21 cellular contexts compared by ENCODE assay signal in genomic region chr18:31489311-31489710, GRCh38. TPM values are rescaled to one million over a fixed set of nuclear protein-coding genes. Genes with fewer than 3 reads are reported as not detected.
"Had no signal": no experiment of that assay in that cellular context is flagged by ENCODE, and none has a peak within 500 bp of the region (broad histone marks: within the 10 kb centered on the region; RNA-seq: fewer than 3 reads in every experiment).

No MANE protein-coding gene starts in this region.

- H3K4me3 ChIP-seq: left lung, testis had no signal

- H3K4me3 Mint-ChIP-seq: activated CD8-positive, alpha-beta memory T cell treated with anti-CD3 and anti-CD28 coated beads, Interleukin-2, amount 10 ng/mL, durations not matched to agents 7 days and 5 days; activated naive CD8-positive, alpha-beta T cell; activated T-cell treated with anti-CD3 and anti-CD28 coated beads, Interleukin-2, amount 50 U/mL, for 24 hours; immature natural killer cell; nephron progenitor cell; stimulated activated naive CD8-positive, alpha-beta T cell treated with anti-CD3 and anti-CD28 coated beads, Interleukin-15, Interleukin-2, amounts not matched to agents 100 ng/mL and 50 ng/mL, for 24 hours; T-helper 2 cell treated with Interferon-gamma antibody and Interleukin-4, amounts not matched to agents 5 μg/mL and 100 μg/mL, for 36 hours had no signal

- H3K9me3 Mint-ChIP-seq: activated T-cell treated with anti-CD3 and anti-CD28 coated beads, Interleukin-2, amount 50 U/mL, for 24 hours; immature natural killer cell; T-helper 2 cell treated with Interferon-gamma antibody and Interleukin-4, amounts not matched to agents 5 μg/mL and 100 μg/mL, for 36 hours had no signal

- H3K4me1 Mint-ChIP-seq: activated CD8-positive, alpha-beta memory T cell treated with anti-CD3 and anti-CD28 coated beads, Interleukin-2, amount 10 ng/mL, durations not matched to agents 7 days and 5 days; immature natural killer cell had no signal

- H3K27me3 ChIP-seq: testis had no signal

- DNase-seq: activated CD4-positive, alpha-beta T cell treated with anti-CD3 and anti-CD28 coated beads, Interleukin-2, amount 50 U/mL, for 48 hours; activated CD4-positive, CD25-positive, alpha-beta regulatory T cell treated with anti-CD3 and anti-CD28 coated beads, Interleukin-2, amount 50 U/mL, for 72 hours; activated CD8-positive, alpha-beta memory T cell treated with anti-CD3 and anti-CD28 coated beads, Interleukin-2, amount 10 ng/mL, durations not matched to agents 7 days and 5 days; activated gamma-delta T cell; activated T-cell treated with anti-CD3 and anti-CD28 coated beads, Interleukin-2, amount 50 U/mL, for 24 hours; aorta; cortex of kidney; effector CD8-positive, alpha-beta T cell; immature natural killer cell; left lung; mesenchymal stem cell; nephron progenitor cell; stimulated activated CD4-positive, alpha-beta T cell treated with anti-CD3 and anti-CD28 coated beads, Interleukin-4, amount 100 ng/mL, for 24 hours; SW 1271; testis had no signal

- H3K4me1 ChIP-seq: left lung, testis had no signal

- H3K36me3 ChIP-seq: left lung had no signal

- H3K27ac Mint-ChIP-seq: activated CD8-positive, alpha-beta memory T cell treated with anti-CD3 and anti-CD28 coated beads, Interleukin-2, amount 10 ng/mL, durations not matched to agents 7 days and 5 days; activated naive CD8-positive, alpha-beta T cell; activated T-cell treated with anti-CD3 and anti-CD28 coated beads, Interleukin-2, amount 50 U/mL, for 24 hours; immature natural killer cell; nephron progenitor cell; stimulated activated naive CD8-positive, alpha-beta T cell treated with anti-CD3 and anti-CD28 coated beads, Interleukin-15, Interleukin-2, amounts not matched to agents 100 ng/mL and 50 ng/mL, for 24 hours; T-helper 2 cell treated with Interferon-gamma antibody and Interleukin-4, amounts not matched to agents 5 μg/mL and 100 μg/mL, for 36 hours had no signal

- H3K27ac ChIP-seq: left lung, testis had no signal

- H3K9me3 ChIP-seq: left lung, testis had no signal

- H3K36me3 Mint-ChIP-seq: activated CD8-positive, alpha-beta memory T cell treated with anti-CD3 and anti-CD28 coated beads, Interleukin-2, amount 10 ng/mL, durations not matched to agents 7 days and 5 days; activated naive CD8-positive, alpha-beta T cell; immature natural killer cell had no signal

- ATAC-seq: activated CD8-positive, alpha-beta memory T cell treated with anti-CD3 and anti-CD28 coated beads, Interleukin-2, amount 10 ng/mL, durations not matched to agents 7 days and 5 days; left lung had no signal

RNA-seq across cellular contexts. Expression of gene DSG3, which starts 41.8 kb away (rescaled TPM):
- total RNA-seq: activated CD8-positive, alpha-beta memory T cell treated with anti-CD3 and anti-CD28 coated beads, Interleukin-2, amount 10 ng/mL, durations not matched to agents 7 days and 5 days; aorta; cardiac septum; glomerular endothelial cell; left lung; omental fat pad had no signal
